28 cellular contexts compared by ENCODE assay signal in the genomic region with DNA sequence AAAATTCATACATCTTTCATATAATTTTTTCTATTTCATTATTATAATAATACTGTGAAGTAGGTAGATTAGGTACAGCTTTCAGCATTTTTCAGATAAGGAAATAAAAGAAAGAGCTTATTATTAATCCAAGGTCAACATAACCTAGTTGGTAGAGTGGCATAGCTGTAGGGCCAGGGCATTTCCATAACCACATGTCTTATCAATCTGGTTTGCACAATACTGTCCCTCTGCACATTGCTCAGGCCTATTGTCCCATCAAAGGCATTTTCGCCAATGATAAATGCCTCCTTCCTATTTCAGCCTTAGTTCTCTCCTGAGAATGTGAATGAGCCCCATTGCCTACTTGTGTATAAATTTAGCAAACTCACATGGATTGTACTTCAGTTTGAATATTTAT.
"Had no signal": no experiment of that assay in that cellular context is flagged by ENCODE, and none has a peak within 500 bp of the region (broad histone marks: within the 10 kb centered on the region; RNA-seq: fewer than 3 reads in every experiment).

No MANE protein-coding gene starts in this region.

- ATAC-seq: effector memory CD8-positive, alpha-beta T cell; esophagus mucosa; foreskin keratinocyte; gastrocnemius medialis; gastroesophageal sphincter; heart left ventricle; heart right ventricle had no signal

- H3K9me3 ChIP-seq: colonic mucosa, esophagus muscularis mucosa, esophagus squamous epithelium, gastrocnemius medialis, gastroesophageal sphincter, heart left ventricle had no signal

- H3K36me3 ChIP-seq: colonic mucosa, esophagus muscularis mucosa, esophagus squamous epithelium, gastrocnemius medialis, gastroesophageal sphincter, heart left ventricle, heart right ventricle had no signal

- H3K4me1 ChIP-seq: colonic mucosa, esophagus muscularis mucosa, esophagus squamous epithelium, foreskin keratinocyte, gastrocnemius medialis, gastroesophageal sphincter, heart left ventricle, heart right ventricle had no signal

- DNase-seq: colonic mucosa; cortex of kidney; dermis blood vessel endothelial cell; dorsolateral prefrontal cortex; effector CD4-positive, alpha-beta T cell; effector CD8-positive, alpha-beta T cell; effector memory CD4-positive, alpha-beta T cell; effector memory CD8-positive, alpha-beta T cell; endodermal cell; erythroblast; esophagus squamous epithelium; foreskin fibroblast; foreskin keratinocyte; foreskin melanocyte; gastrocnemius medialis; glutamatergic neuron; head of caudate nucleus; heart left ventricle; heart right ventricle had no signal

- H3K27ac ChIP-seq: colonic mucosa, coronary artery, dorsolateral prefrontal cortex, epithelial cell of prostate, esophagus muscularis mucosa, esophagus squamous epithelium, foreskin keratinocyte, gastrocnemius medialis, gastroesophageal sphincter, heart left ventricle, heart right ventricle had no signal

- FAIRE-seq: colon, endometrium, endothelial cell of umbilical vein, frontal cortex had no signal

- H3K4me3 ChIP-seq: colonic mucosa, coronary artery, dorsolateral prefrontal cortex, esophagus muscularis mucosa, esophagus squamous epithelium, gastrocnemius medialis, gastroesophageal sphincter, heart left ventricle, heart right ventricle had no signal

- H3K27me3 ChIP-seq: colonic mucosa, dorsolateral prefrontal cortex, esophagus muscularis mucosa, esophagus squamous epithelium, foreskin keratinocyte, gastrocnemius medialis, gastroesophageal sphincter, heart left ventricle, heart right ventricle had no signal
